9 cellular contexts compared by ENCODE assay signal in the genomic region with DNA sequence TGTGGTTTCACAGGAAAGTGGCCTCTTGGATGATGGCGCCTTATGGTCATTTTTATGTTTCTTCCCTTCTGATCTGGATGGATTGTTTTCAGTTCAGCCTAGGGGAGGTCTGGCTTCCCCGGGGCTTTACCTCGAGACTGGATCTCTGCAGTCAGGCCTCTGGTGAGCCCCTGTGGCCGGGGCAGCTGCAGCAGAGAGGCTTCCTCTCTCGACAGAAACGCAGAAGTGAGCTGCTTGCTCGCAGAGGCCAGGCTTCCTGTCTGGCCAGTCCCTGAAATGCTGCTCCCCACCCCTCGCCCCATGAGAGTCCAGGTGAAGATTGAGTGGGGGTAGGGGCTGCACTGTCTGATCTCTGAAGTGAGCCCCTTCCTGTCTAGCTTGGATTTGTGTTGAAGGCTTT. TPM values are rescaled to one million over a fixed set of nuclear protein-coding genes. Genes with fewer than 3 reads are reported as not detected.
A peak's percentile ranks its signal among the peaks of the same experiment; 100 is the strongest.
DNase-seq lines count a peak whose midpoint lies in the region; ATAC-seq and TF ChIP-seq lines count a peak whose summit lies in the region.
"Had no signal": no experiment of that assay in that cellular context is flagged by ENCODE, and none has a peak within 500 bp of the region (broad histone marks: within the 10 kb centered on the region; RNA-seq: fewer than 3 reads in every experiment).

No MANE protein-coding gene starts in this region.

- no peak overlapping the region for H3K4me3 ChIP-seq in mucosa of descending colon
- H3K4me3 ChIP-seq: skin epidermis had no signal

- no peak for TF ChIP-seq CTCF in mucosa of descending colon (IDR thresholded peaks at IDR 0.05)

- peak; percentile 39 for DNase-seq in SKM-1 (lab: John Stamatoyannopoulos, UW; ENCODE audit: unreplicated experiment)
- peak; percentile 35 to 82 (median 47) for DNase-seq in mucosa of descending colon
- DNase-seq in DMS153 treated with DMSO at 0.1 percent for 48 hours (lab: John Stamatoyannopoulos, UW; ENCODE audit: unreplicated experiment) = no peak
- no peak for DNase-seq in NCI-H526 treated with DMSO at 0.1 percent for 48 hours (lab: John Stamatoyannopoulos, UW)
- DNase-seq in DMS 273 (lab: John Stamatoyannopoulos, UW; ENCODE audit: unreplicated experiment) = no peak
- no peak for DNase-seq in NCI-H2171 (lab: John Stamatoyannopoulos, UW)

- H3K9me3 ChIP-seq in mucosa of descending colon = no peaks in the 10 kb centered on the region

- peak; percentile 79 for TF ChIP-seq POLR2A in GM18526 (IDR thresholded peaks at IDR 0.05; ENCODE audit: extremely low read depth, insufficient read length)

- intact Hi-C loops in mucosa of descending colon (cut with DNase I, micrococcal nuclease) = no loop called here

- H3K4me1 ChIP-seq in mucosa of descending colon (ENCODE audit: low read depth) = no peaks in the 10 kb centered on the region

- no peaks in the 10 kb centered on the region for H3K36me3 ChIP-seq in mucosa of descending colon (ENCODE audit: low read depth)

- peak; percentile 45 for ATAC-seq in HG02870 (IDR thresholded peaks at IDR 0.05; ENCODE audit: unreplicated experiment)
- peak; percentile 77 for ATAC-seq in mucosa of descending colon

RNA-seq across cellular contexts. Expression of gene PLCG2, which starts 44.0 kb away (rescaled TPM):
- 10 to 100 TPM; 14.7 to 19.5 (median 15.0) TPM for total RNA-seq in mucosa of descending colon

Comparison
In these comparisons a context has a peak if more than half of its experiments do, and no peak if none do; other contexts are left out.
1. DNase-seq: peak in SKM-1 (single experiment) and mucosa of descending colon (3 of 3); none in DMS153 treated with DMSO at 0.1 percent for 48 hours (single experiment), NCI-H526 treated with DMSO at 0.1 percent for 48 hours (single experiment), DMS 273 (single experiment) and NCI-H2171 (single experiment).